Comparison of ENCODE assay signal across 8 cellular contexts in genomic region chr2:202032841-202033316, GRCh38. TPM values are rescaled to one million over a fixed set of nuclear protein-coding genes. Genes with fewer than 3 reads are reported as not detected.
DNase-seq lines count a peak whose midpoint lies in the region; ATAC-seq and TF ChIP-seq lines count a peak whose summit lies in the region.

No MANE protein-coding gene starts in this region.

- H3K36me3 Mint-ChIP-seq in activated T-helper 17 cell treated with anti-CD3 and anti-CD28 coated beads, Interleukin-2, amount 50 U/mL, for 72 hours (ENCODE audit: low read depth): no peaks in the 10 kb centered on the region

- H3K4me3 ChIP-seq in foreskin fibroblast (ENCODE audit: low read depth in 1 of 2, low read length in 2 of 2): peak overlapping the region; percentile 69 to 86
- H3K4me3 ChIP-seq in neural cell (ENCODE audit: low read length): peak overlapping the region; percentile 70
- H3K4me3 ChIP-seq in aorta (ENCODE audit: low read length in 2 of 2): peak overlapping the region; percentile 49 to 68

- H3K9ac ChIP-seq in neural cell (ENCODE audit: low read length): peak overlapping the region; percentile 23

- H4K20me1 ChIP-seq in neural cell (ENCODE audit: insufficient read depth): no peaks in the 10 kb centered on the region

- no peaks in the 10 kb centered on the region for H3K9me3 ChIP-seq in neural cell (ENCODE audit: low read length)
- H3K9me3 ChIP-seq in aorta (ENCODE audit: control insufficient read depth, low read length): no peaks in the 10 kb centered on the region

- peaks cover 8% of the 10 kb centered on the region for H3K4me1 Mint-ChIP-seq in activated T-helper 17 cell treated with anti-CD3 and anti-CD28 coated beads, Interleukin-2, amount 50 U/mL, for 72 hours

- no peaks in the 10 kb centered on the region for H3F3A ChIP-seq in neural cell (ENCODE audit: insufficient read depth, low read length, poor library complexity, severe bottlenecking)

- H3K9me3 Mint-ChIP-seq in activated T-helper 17 cell treated with anti-CD3 and anti-CD28 coated beads, Interleukin-2, amount 50 U/mL, for 72 hours: no peaks in the 10 kb centered on the region

- DNase-seq in ELF-1 (ENCODE audit: low read depth, low spot score): peak; percentile 80
- peak; percentile 72 for DNase-seq in NCI-H82 (lab: John Stamatoyannopoulos, UW)
- DNase-seq in foreskin fibroblast: peak; percentile 35 to 75
- peak; percentile 74 to 85 for DNase-seq in aorta
- no peak for DNase-seq in DMS153 (lab: John Stamatoyannopoulos, UW)

- no peaks in the 10 kb centered on the region for H3K9me2 ChIP-seq in neural cell (ENCODE audit: insufficient read depth, low read length)

- no peaks in the 10 kb centered on the region for H3K36me3 ChIP-seq in neural cell (ENCODE audit: insufficient read depth, low read length)
- H3K36me3 ChIP-seq in aorta (ENCODE audit: control insufficient read depth in 1 of 2, insufficient read depth in 2 of 2, low read length in 1 of 2): no peaks in the 10 kb centered on the region

- H3K27ac ChIP-seq in neural cell (ENCODE audit: low read length) (no peak overlapping the region), aorta (ENCODE audit: low read depth in 1 of 2, low read length in 2 of 2) (peak overlapping the region; percentile 90 to 91)

- TF ChIP-seq EP300 in neural cell (conservative IDR thresholded peaks at IDR 0.05; ENCODE audit: poor library complexity, severe bottlenecking): no peak

- H3K4me1 ChIP-seq in aorta (ENCODE audit: control insufficient read depth in 1 of 2, insufficient read depth in 2 of 2, low read length in 2 of 2): no peaks in the 10 kb centered on the region

- H3K27me3 ChIP-seq in neural cell (ENCODE audit: insufficient read depth, low read depth, low read length) (peaks cover 63% of the 10 kb centered on the region), aorta (ENCODE audit: control insufficient read depth in 1 of 2, insufficient read depth in 2 of 2, low read length in 1 of 2) (no peaks in the 10 kb centered on the region)

- H3K4me2 ChIP-seq in neural cell (ENCODE audit: low read length): peak overlapping the region; percentile 62

- H3K4me3 Mint-ChIP-seq in activated T-helper 17 cell treated with anti-CD3 and anti-CD28 coated beads, Interleukin-2, amount 50 U/mL, for 72 hours: peak overlapping the region; percentile 89

- H3K27ac Mint-ChIP-seq in activated T-helper 17 cell treated with anti-CD3 and anti-CD28 coated beads, Interleukin-2, amount 50 U/mL, for 72 hours: peak overlapping the region; percentile 55

- WGBS in aorta, 2 donors: 0% methylated on average over 38 to 42 of the region's 42 CpGs

- peaks cover 13% of the 10 kb centered on the region for H3K79me2 ChIP-seq in neural cell (replicated peaks; ENCODE audit: insufficient read depth, low read length)

- TF ChIP-seq RAD21 in neural cell (conservative IDR thresholded peaks at IDR 0.05): no peak

- peaks cover 8% of the 10 kb centered on the region for H3K27me3 Mint-ChIP-seq in activated T-helper 17 cell treated with anti-CD3 and anti-CD28 coated beads, Interleukin-2, amount 50 U/mL, for 72 hours

- intact Hi-C loops in aorta (cut with DNase I): loop anchor here (5.0 kb wide), 2 partner anchors 144 to 171 kb away; no protein-coding TSS in a partner anchor

- TF ChIP-seq CTCF in foreskin fibroblast (IDR thresholded peaks at IDR 0.05; ENCODE audit: low read depth, low read length) (no peak), neural cell (IDR thresholded peaks at IDR 0.05; ENCODE audit: poor library complexity, severe bottlenecking) (no peak)

- H2AFZ ChIP-seq in neural cell (ENCODE audit: low read depth, low read length): no peak overlapping the region

- ATAC-seq in HG02588 (IDR thresholded peaks at IDR 0.05; ENCODE audit: unreplicated experiment) (peak; percentile 8), aorta (ENCODE audit: low FRiP score) (peak; percentile 74)
- peak; percentile 48 for ATAC-seq in activated T-helper 17 cell treated with anti-CD3 and anti-CD28 coated beads, Interleukin-2, amount 50 U/mL, for 72 hours (replicated peaks)

TF ChIP-seq in neural cell, 6 proteins besides CTCF, POLR2A, EP300 and RAD21:
- TF ChIP-seq MXI1 (conservative IDR thresholded peaks at IDR 0.05; ENCODE audit: poor library complexity, severe bottlenecking) (no peak), POLR2AphosphoS5 (IDR thresholded peaks at IDR 0.05) (peak; percentile 27), REST (IDR thresholded peaks at IDR 0.05; ENCODE audit: borderline replicate concordance) (no peak)

RNA-seq across cellular contexts. Expression of gene FZD7, which starts 0.8 kb away (rescaled TPM):
- total RNA-seq in activated T-helper 17 cell treated with anti-CD3 and anti-CD28 coated beads, Interleukin-2, amount 50 U/mL, for 72 hours: 1 to 10 TPM in 1 of 2 donors, under 1 TPM in 1; 0.06 to 1.6 TPM
- polyA plus RNA-seq in neural cell (0.76 and 1.8 TPM in 2 replicates), aorta (1 to 10 TPM; 4.4 to 4.8 TPM)
- 2.4 and 2.5 TPM in 2 replicates for polyA minus RNA-seq in neural cell
- total RNA-seq in aorta: 10 to 100 TPM; 19.0 to 24.3 TPM

RNA-seq across cellular contexts. Expression of gene KIAA2012, which starts 40.2 kb away (rescaled TPM):
- not detected for total RNA-seq in activated T-helper 17 cell treated with anti-CD3 and anti-CD28 coated beads, Interleukin-2, amount 50 U/mL, for 72 hours
- polyA plus RNA-seq in neural cell (not detected in 2 replicates), aorta (not detected)
- polyA minus RNA-seq in neural cell: 0.46 TPM in 1 of 2 replicates, not detected in the other
- not detected for total RNA-seq in aorta

Comparison
In these comparisons a context has a peak if more than half of its experiments do, and no peak if none do; other contexts are left out.
1. ATAC-seq: peak in every context shown above with its lines; median percentile 74 in aorta; 48 in activated T-helper 17 cell treated with anti-CD3 and anti-CD28 coated beads, Interleukin-2, amount 50 U/mL, for 72 hours; 8 in HG02588.
2. RNA of gene FZD7, which starts 0.8 kb away (total RNA-seq): 19.0 to 24.3 TPM in aorta; 0.06 to 1.6 TPM in activated T-helper 17 cell treated with anti-CD3 and anti-CD28 coated beads, Interleukin-2, amount 50 U/mL, for 72 hours; every median in the first group is over 4 times any median in the second.
3. Peak in every context shown above with its lines, with median percentiles within 50 percentile points of each other: H3K4me3 ChIP-seq.